ENCODE assay signal across 10 cellular contexts in the genomic region with DNA sequence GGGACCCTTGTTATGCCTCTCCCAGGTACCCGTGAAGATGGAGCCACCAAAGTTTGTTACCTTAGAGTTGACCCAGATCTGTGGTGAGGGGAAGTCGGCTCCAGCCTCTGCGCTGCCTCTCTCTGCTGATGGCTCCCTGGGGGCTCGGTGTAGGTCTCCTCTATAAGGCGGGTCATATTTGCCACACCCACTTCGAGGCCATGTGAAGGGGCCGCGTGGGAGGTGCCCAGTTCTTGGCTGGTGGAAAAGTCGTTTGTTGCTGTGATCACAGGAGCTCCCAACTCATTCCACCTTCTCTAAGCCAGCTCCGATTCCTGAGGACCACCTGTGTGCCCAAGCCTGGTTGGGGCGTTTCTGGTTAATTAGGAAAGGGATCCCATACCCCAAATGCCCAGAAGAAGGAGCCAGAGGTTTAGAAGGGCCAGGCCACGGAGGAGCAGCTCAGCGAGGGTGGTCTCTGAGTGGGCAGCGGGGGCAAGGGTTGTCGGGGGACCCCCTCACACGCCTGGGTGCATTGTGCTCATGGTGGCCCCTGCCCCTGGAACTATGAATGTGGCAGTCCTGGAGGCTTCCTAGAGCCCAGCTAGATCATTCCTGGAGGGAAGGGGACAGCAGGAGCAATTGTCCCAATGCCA.
"Had no signal": no experiment of that assay in that cellular context is flagged by ENCODE, and none has a peak within 500 bp of the region (broad histone marks: within the 10 kb centered on the region; RNA-seq: fewer than 3 reads in every experiment).

No MANE protein-coding gene starts in this region.

- H3K36me3 ChIP-seq: ascending aorta, breast epithelium, heart right ventricle, left ventricle myocardium inferior, suprapubic skin, upper lobe of left lung had no signal

- DNase-seq: cerebellar nuclear complex had no signal

- H3K4me3 ChIP-seq: ascending aorta, heart right ventricle, suprapubic skin, upper lobe of left lung had no signal

- H3K27ac ChIP-seq: ascending aorta, breast epithelium, heart right ventricle, left ventricle myocardium inferior, suprapubic skin, upper lobe of left lung had no signal

- H3K4me1 ChIP-seq: ascending aorta, breast epithelium, upper lobe of left lung had no signal

- ATAC-seq: activated CD8-positive, alpha-beta memory T cell treated with anti-CD3 and anti-CD28 coated beads, Interleukin-2, amount 10 ng/mL, durations not matched to agents 7 days and 5 days; activated naive CD8-positive, alpha-beta T cell treated with anti-CD3 and anti-CD28 coated beads, Interleukin-2, amount 50 U/mL, for 24 hours; effector memory CD8-positive, alpha-beta T cell had no signal

- H3K27me3 ChIP-seq: ascending aorta had no signal

- H3K9me3 ChIP-seq: ascending aorta, breast epithelium, heart right ventricle, left ventricle myocardium inferior, suprapubic skin, upper lobe of left lung had no signal
